In the genomic region with DNA sequence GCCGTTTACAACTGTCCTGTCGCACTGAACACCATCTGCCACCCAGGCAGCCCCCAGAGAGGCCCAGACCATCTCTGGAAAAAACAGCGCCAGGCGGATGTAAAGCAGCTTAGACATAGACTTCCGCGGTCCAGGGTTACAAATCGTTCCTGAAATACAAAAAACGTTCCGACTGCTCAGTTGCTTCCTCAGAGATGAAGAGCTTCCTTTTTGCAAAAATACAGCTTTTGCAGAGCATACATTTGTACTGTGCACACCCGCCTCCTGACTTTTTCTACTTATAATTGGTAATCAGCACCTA, we compare ENCODE assay signal across 10 cellular contexts. TPM values are rescaled to one million over a fixed set of nuclear protein-coding genes. Genes with fewer than 3 reads are reported as not detected.
A peak's percentile ranks its signal among the peaks of the same experiment; 100 is the strongest.
DNase-seq lines count a peak whose midpoint lies in the region; ATAC-seq and TF ChIP-seq lines count a peak whose summit lies in the region.
"Had no signal": no experiment of that assay in that cellular context is flagged by ENCODE, and none has a peak within 500 bp of the region (broad histone marks: within the 10 kb centered on the region; RNA-seq: fewer than 3 reads in every experiment).

No MANE protein-coding gene starts in this region.

- TF ChIP-seq CTCF in GM13977 (IDR thresholded peaks at IDR 0.05; ENCODE audit: extremely low read depth, insufficient read depth, missing control alignments), result no peak
- no peak for TF ChIP-seq CTCF in parathyroid adenoma (IDR thresholded peaks at IDR 0.05)
- no peak for TF ChIP-seq CTCF in foreskin keratinocyte (conservative IDR thresholded peaks at IDR 0.05)
- no peak for TF ChIP-seq CTCF in lower leg skin (IDR thresholded peaks at IDR 0.05)

- peaks cover 3% of the 10 kb centered on the region for H3K4me1 ChIP-seq in parathyroid adenoma
- H3K4me1 ChIP-seq in foreskin keratinocyte, result no peaks in the 10 kb centered on the region

- H3K27ac ChIP-seq in parathyroid adenoma (peak overlapping the region; percentile 33), foreskin keratinocyte (no peak overlapping the region)

- no peak overlapping the region for H2AFZ ChIP-seq in parathyroid adenoma

- no peaks in the 10 kb centered on the region for H3K36me3 ChIP-seq in parathyroid adenoma (ENCODE audit: control insufficient read depth, insufficient read depth, low read length)

- no peak overlapping the region for H3K9ac ChIP-seq in parathyroid adenoma

- no peaks in the 10 kb centered on the region for H3K9me3 ChIP-seq in parathyroid adenoma (ENCODE audit: control insufficient read depth, low read length)
- H3K9me3 ChIP-seq: body of pancreas, thyroid gland had no signal

- H3K4me2 ChIP-seq in parathyroid adenoma (ENCODE audit: low read length), result no peak overlapping the region

- no peak for TF ChIP-seq POLR2A in lower leg skin (IDR thresholded peaks at IDR 0.05)

- 69 to 73% methylated on average over 10 of the region's 10 CpGs for WGBS in lower leg skin, 2 donors

- ATAC-seq in foreskin keratinocyte (no peak), HG03097 (IDR thresholded peaks at IDR 0.05; ENCODE audit: low FRiP score, unreplicated experiment) (no peak), GM21526 (IDR thresholded peaks at IDR 0.05; ENCODE audit: low FRiP score, unreplicated experiment) (no peak)

- H3K4me3 ChIP-seq in parathyroid adenoma (ENCODE audit: low read depth, low read length), result no peak overlapping the region
- no peak overlapping the region for H3K4me3 ChIP-seq in lower leg skin (ENCODE audit: low read depth, poor library complexity, severe bottlenecking)
- H3K4me3 ChIP-seq: body of pancreas, thyroid gland had no signal

- H3K27me3 ChIP-seq in parathyroid adenoma (ENCODE audit: control insufficient read depth, insufficient read depth, low read length), result no peaks in the 10 kb centered on the region
- no peaks in the 10 kb centered on the region for H3K27me3 ChIP-seq in foreskin keratinocyte
- H3K27me3 ChIP-seq: body of pancreas, thyroid gland had no signal

- intact Hi-C loops in lower leg skin (cut with DNase I; ENCODE audit: low total_unique reads), result no loop called here

- DNase-seq in GM13977 (ENCODE audit: low spot score), result peak; percentile 36
- DNase-seq in NOMO-1 treated with DMSO at 0.1 percent for 48 hours (lab: John Stamatoyannopoulos, UW; ENCODE audit: unreplicated experiment), result peak; percentile 89
- DNase-seq in central memory CD4-positive, alpha-beta T cell, result peak; percentile 9
- DNase-seq in foreskin keratinocyte, result no peak
- DNase-seq in lower leg skin (ENCODE audit: low spot score in 2 of 2), result no peak

- H3K79me2 ChIP-seq in parathyroid adenoma, result peaks cover 8% of the 10 kb centered on the region

- in situ Hi-C loops in GM13977 (cut with MboI; ENCODE audit: low pct_unique_long_range_greater_than_20kb, low sequenced_read_pairs, unreplicated experiment), result no loop called here

RNA-seq across cellular contexts. Expression of a gene that starts 11.4 kb away (rescaled TPM):
- total RNA-seq in foreskin keratinocyte (12.8 and 13.0 TPM in 2 replicates), lower leg skin (10 to 100 TPM; 26.1 to 35.9 (median 27.5) TPM)
- 10.1 and 11.8 TPM in 2 replicates for polyA plus RNA-seq in foreskin keratinocyte

RNA-seq across cellular contexts. Expression of a gene that starts 47.6 kb away (rescaled TPM):
- total RNA-seq in foreskin keratinocyte (140 and 157 TPM in 2 replicates), lower leg skin (10 to 100 TPM; 44.8 to 64.3 (median 57.5) TPM)
- polyA plus RNA-seq in foreskin keratinocyte, result 112 and 126 TPM in 2 replicates

Comparison
In these comparisons a context has a peak if more than half of its experiments do, and no peak if none do; other contexts are left out.
1. DNase-seq: peak in GM13977 (single experiment), NOMO-1 treated with DMSO at 0.1 percent for 48 hours (single experiment) and central memory CD4-positive, alpha-beta T cell (single experiment); none in foreskin keratinocyte (0 of 2) and lower leg skin (0 of 2).